20 cellular contexts compared by ENCODE assay signal in the genomic region with DNA sequence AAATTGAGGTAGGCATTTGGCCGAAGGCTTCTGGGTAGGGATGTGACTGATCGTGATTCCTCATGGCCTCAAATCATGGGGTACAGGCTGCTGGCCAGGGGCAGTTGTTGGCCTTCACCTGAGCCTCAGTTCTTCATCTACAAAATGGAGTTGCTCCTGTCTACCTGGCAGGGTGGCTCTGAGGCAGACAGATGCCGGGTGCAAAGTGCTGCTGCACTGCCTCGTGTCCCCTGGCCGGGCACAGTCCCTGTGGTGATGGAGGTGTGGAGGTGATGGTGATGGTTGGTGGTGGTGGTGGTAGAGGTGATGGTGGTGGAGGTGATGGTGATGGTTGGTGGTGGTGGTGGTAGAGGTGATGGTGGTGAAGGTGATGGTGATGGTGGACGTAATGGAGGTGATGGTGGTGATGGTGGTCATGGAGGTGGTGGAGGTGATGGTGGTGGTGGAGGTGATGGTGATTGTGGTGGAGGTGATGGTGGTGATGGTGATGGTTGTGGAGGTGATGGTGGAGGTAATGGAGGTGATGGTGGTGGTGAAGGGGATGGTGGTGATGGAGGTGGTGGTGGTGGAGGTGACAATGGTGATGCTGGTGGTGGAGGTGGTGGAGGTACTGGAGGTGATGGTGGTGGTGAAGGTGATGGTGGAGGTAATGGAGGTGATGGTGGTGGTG. TPM values are rescaled to one million over a fixed set of nuclear protein-coding genes. Genes with fewer than 3 reads are reported as not detected.
DNase-seq lines count a peak whose midpoint lies in the region; ATAC-seq, FAIRE-seq and TF ChIP-seq lines count a peak whose summit lies in the region.
"Had no signal": no experiment of that assay in that cellular context is flagged by ENCODE, and none has a peak within 500 bp of the region (broad histone marks: within the 10 kb centered on the region; RNA-seq: fewer than 3 reads in every experiment).

No MANE protein-coding gene starts in this region.

- no peak for TF ChIP-seq EP300 in HepG2 (IDR thresholded peaks at IDR 0.05; ENCODE audit: low read depth in 2 of 2, low read length in 2 of 2)
- TF ChIP-seq EP300 in HepG2 (CRISPR knock-in tag; IDR thresholded peaks at IDR 0.05; ENCODE audit: borderline replicate concordance), result no peak

- H3K9me3 ChIP-seq in HepG2 (ENCODE audit: low read length) (no peaks in the 10 kb centered on the region), right lobe of liver (no peaks in the 10 kb centered on the region), GM23248 (ENCODE audit: low read depth) (no peaks in the 10 kb centered on the region)
- H3K9me3 ChIP-seq: thyroid gland had no signal

- no peak overlapping the region for H3K9ac ChIP-seq in HepG2 (ENCODE audit: insufficient read depth, low read depth, low read length)
- no peak overlapping the region for H3K9ac ChIP-seq in GM23248

- H3K27me3 ChIP-seq in HepG2 (ENCODE audit: control insufficient read depth in 1 of 2, insufficient read depth in 2 of 2, low read length in 2 of 2) (no peaks in the 10 kb centered on the region), right lobe of liver (no peaks in the 10 kb centered on the region), GM23248 (replicated peaks; ENCODE audit: insufficient read depth) (no peaks in the 10 kb centered on the region)
- H3K27me3 ChIP-seq: cardiac muscle cell, dorsolateral prefrontal cortex, thyroid gland had no signal

- peaks cover 27 to 51% of the 10 kb centered on the region in 2 experiments for H3K36me3 ChIP-seq in HepG2 (replicated peaks in 1 of 2; ENCODE audit: control insufficient read depth in 1 of 2, insufficient read depth in 2 of 2, low read length in 2 of 2)
- peaks cover 0 to 62% (median 28%) of the 10 kb centered on the region in 4 donors for H3K36me3 ChIP-seq in right lobe of liver
- peaks cover 34% of the 10 kb centered on the region for H3K36me3 ChIP-seq in GM23248 (ENCODE audit: low read depth)
- H3K36me3 ChIP-seq: cardiac muscle cell had no signal

- H3K79me2 ChIP-seq in HepG2 (ENCODE audit: insufficient read depth, low read length) (no peaks in the 10 kb centered on the region), GM23248 (ENCODE audit: insufficient read depth) (peaks cover 13% of the 10 kb centered on the region; the same call in 1 of the 2 replicates)

- BruUV-seq in HepG2 (replicated peaks; lab: Mats Ljungman, UMichigan), result no TSS peak

- H3K27ac Mint-ChIP-seq in activated naive CD8-positive, alpha-beta T cell treated with anti-CD3 and anti-CD28 coated beads for 36 hours, result peak overlapping the region; percentile 11
- H3K27ac Mint-ChIP-seq in naive thymus-derived CD8-positive, alpha-beta T cell, result peak overlapping the region in 8 of 10 donors; percentile 28 to 91 (median 50)

- peaks cover 50% of the 10 kb centered on the region for H3K36me3 Mint-ChIP-seq in activated naive CD8-positive, alpha-beta T cell treated with anti-CD3 and anti-CD28 coated beads for 36 hours
- H3K36me3 Mint-ChIP-seq in naive thymus-derived CD8-positive, alpha-beta T cell, result peaks cover 7 to 70% (median 33%) of the 10 kb centered on the region in 3 donors

- POLR2A ChIA-PET in HepG2 (lab: Yijun Ruan, JAX), result no interaction called here
- POLR2A ChIA-PET in naive thymus-derived CD8-positive, alpha-beta T cell (lab: Charles Lee), result no interaction called here

- TF ChIP-seq CTCF in HepG2 (CRISPR knock-in tag; IDR thresholded peaks at IDR 0.05) (no peak), right lobe of liver (IDR thresholded peaks at IDR 0.05) (no peak)

- CTCF ChIA-PET in HepG2 (lab: Yijun Ruan, JAX; ENCODE audit: low intra/inter-chr PET ratio, low total read pairs), result no interaction called here

- TF ChIP-seq POLR2A in HepG2 (IDR thresholded peaks at IDR 0.05; ENCODE audit: insufficient read depth in 1 of 2, low read depth in 2 of 2, low read length in 2 of 2), result no peak
- no peak for TF ChIP-seq POLR2A in right lobe of liver (IDR thresholded peaks at IDR 0.05)

- peaks cover 3% of the 10 kb centered on the region for H3K4me1 Mint-ChIP-seq in activated naive CD8-positive, alpha-beta T cell treated with anti-CD3 and anti-CD28 coated beads for 36 hours
- peaks cover 0 to 10% (median 9%) of the 10 kb centered on the region in 4 donors for H3K4me1 Mint-ChIP-seq in naive thymus-derived CD8-positive, alpha-beta T cell

- intact Hi-C loops in HepG2 (cut with micrococcal nuclease; ENCODE audit: unreplicated experiment), result no loop called here
- intact Hi-C loops in right lobe of liver (cut with DNase I), result no loop called here

- H3F3A ChIP-seq in GM23248 (ENCODE audit: insufficient read depth), result 0 out of 2 replicates have a peak, but pooled peaks cover 5% of the 10 kb centered on the region

- no peak for FAIRE-seq in HepG2 (lab: Jason Lieb, UNC)
- FAIRE-seq: islet of Langerhans, TTC549 had no signal

- TF ChIP-seq RAD21 in HepG2 (CRISPR knock-in tag; IDR thresholded peaks at IDR 0.05), result no peak

- H3K9me2 ChIP-seq in GM23248 (ENCODE audit: insufficient read depth), result no peaks in the 10 kb centered on the region

- 94% methylated on average over 6 of the region's 6 CpGs for WGBS in HepG2 (ENCODE audit: low lambda C conversion rate)
- 98% methylated on average over 6 of the region's 6 CpGs for WGBS in right lobe of liver (ENCODE audit: insufficient coverage, low coverage, low lambda C conversion rate, missing lambda C conversion rate)
- WGBS in GM23248 (ENCODE audit: low coverage in 1 of 2, low lambda C conversion rate in 2 of 2, missing lambda C conversion rate in 2 of 2), 2 experiments, result 97% methylated on average over 5 to 6 of the region's 6 CpGs

- H3K4me3 ChIP-seq in HepG2 (replicated peaks in 1 of 3; ENCODE audit: insufficient read depth in 1 of 3, low read depth in 2 of 3, low read length in 3 of 3), result no peak overlapping the region
- H3K4me3 ChIP-seq in right lobe of liver, result no peak overlapping the region
- no peak overlapping the region for H3K4me3 ChIP-seq in GM23248
- H3K4me3 ChIP-seq: cardiac muscle cell, dorsolateral prefrontal cortex, thyroid gland had no signal

- H3K4me1 ChIP-seq in HepG2 (ENCODE audit: insufficient read depth, low read length), result no peaks in the 10 kb centered on the region
- H3K4me1 ChIP-seq in right lobe of liver, result no peaks in the 10 kb centered on the region
- H3K4me1 ChIP-seq in GM23248 (ENCODE audit: insufficient read depth), result no peaks in the 10 kb centered on the region
- H3K4me1 ChIP-seq: thyroid gland had no signal

- no peak overlapping the region for H3K4me2 ChIP-seq in HepG2 (ENCODE audit: low read depth, low read length)
- no peak overlapping the region for H3K4me2 ChIP-seq in GM23248 (ENCODE audit: unreplicated experiment)

- in situ Hi-C loops in HepG2 (cut with HindIII; ENCODE audit: extremely low pct_ligation_motif_present, low pct_unique_long_range_greater_than_20kb) (no loop called here), GM23248 (cut with MboI) (no loop called here)

- peaks cover 3% of the 10 kb centered on the region for H3K27me3 Mint-ChIP-seq in activated naive CD8-positive, alpha-beta T cell treated with anti-CD3 and anti-CD28 coated beads for 36 hours
- no peaks in the 10 kb centered on the region for H3K27me3 Mint-ChIP-seq in naive thymus-derived CD8-positive, alpha-beta T cell
- H3K27me3 Mint-ChIP-seq: CD4-positive, CD25-positive, alpha-beta regulatory T cell had no signal

- H2AFZ ChIP-seq in HepG2 (ENCODE audit: low read length) (no peak overlapping the region), GM23248 (no peak overlapping the region)

- H3K9me3 Mint-ChIP-seq in activated naive CD8-positive, alpha-beta T cell treated with anti-CD3 and anti-CD28 coated beads for 36 hours, result peaks cover 3% of the 10 kb centered on the region
- peaks cover 0 to 5% (median 0%) of the 10 kb centered on the region in 9 donors for H3K9me3 Mint-ChIP-seq in naive thymus-derived CD8-positive, alpha-beta T cell

- peak overlapping the region; percentile 57 for H3K4me3 Mint-ChIP-seq in activated naive CD8-positive, alpha-beta T cell treated with anti-CD3 and anti-CD28 coated beads for 36 hours
- peak overlapping the region in 1 of 10 donors; percentile 22 for H3K4me3 Mint-ChIP-seq in naive thymus-derived CD8-positive, alpha-beta T cell
- H3K4me3 Mint-ChIP-seq: CD4-positive, CD25-positive, alpha-beta regulatory T cell had no signal

- H3K27ac ChIP-seq in HepG2 (ENCODE audit: extremely low read length, insufficient read depth, low read length) (no peak overlapping the region), right lobe of liver (no peak overlapping the region), GM23248 (no peak overlapping the region)
- H3K27ac ChIP-seq: cardiac muscle cell, dorsolateral prefrontal cortex, thyroid gland had no signal

- H4K20me1 ChIP-seq in HepG2 (ENCODE audit: insufficient read depth, low read length), result no peaks in the 10 kb centered on the region
- no peaks in the 10 kb centered on the region for H4K20me1 ChIP-seq in GM23248 (ENCODE audit: insufficient read depth)

- ATAC-seq in HepG2 (no peak), right lobe of liver (no peak), HG03460 (IDR thresholded peaks at IDR 0.05; ENCODE audit: unreplicated experiment) (no peak), HG03565 (IDR thresholded peaks at IDR 0.05; ENCODE audit: unreplicated experiment) (no peak)
- no peak for ATAC-seq in naive thymus-derived CD8-positive, alpha-beta T cell

- DNase-seq in HepG2 (ENCODE audit: low spot score) (no peak), right lobe of liver (no peak), GM23248 (no peak)
- DNase-seq in activated naive CD8-positive, alpha-beta T cell treated with anti-CD3 and anti-CD28 coated beads for 36 hours, result no peak
- DNase-seq in naive thymus-derived CD8-positive, alpha-beta T cell, result no peak
- DNase-seq: activated CD4-positive, alpha-beta T cell treated with anti-CD3 and anti-CD28 coated beads for 4 hours; amygdala; CD4-positive, CD25-positive, alpha-beta regulatory T cell; dorsolateral prefrontal cortex; foreskin fibroblast; hippocampal formation; NCI-H1694 treated with DMSO at 0.1 percent for 48 hours; NCI-H748 treated with DMSO at 0.1 percent for 48 hours; right cardiac atrium; thyroid gland had no signal

RNA-seq across cellular contexts. Expression of gene RNF213, which starts 52.6 kb away (rescaled TPM):
- total RNA-seq in HepG2 (2016; rRNA removed; fragmentation: Illumina TruSeq; extraction: Trizol) (38.7 and 42.8 TPM in 2 replicates), right lobe of liver (10 to 100 TPM; 59.1 to 87.7 (median 73.0) TPM)
- 8.0 and 9.3 TPM in 2 replicates for total RNA-seq in HepG2 (2016; cell fraction: cytosol; rRNA removed; fragmentation: Illumina TruSeq; extraction: Trizol; ENCODE audit: low read depth)
- 36.5 and 38.8 TPM in 2 replicates for total RNA-seq in HepG2 (2016; cell fraction: insoluble cytoplasmic fraction; rRNA removed; fragmentation: Illumina TruSeq; extraction: Trizol)
- total RNA-seq in HepG2 (2016; cell fraction: membrane; rRNA removed; fragmentation: Illumina TruSeq; extraction: Trizol), result 12.8 and 13.4 TPM in 2 replicates
- total RNA-seq in HepG2 (2016; cell fraction: nucleus; rRNA removed; fragmentation: Illumina TruSeq; extraction: Trizol), result 57.4 and 57.5 TPM in 2 replicates
- polyA plus RNA-seq in HepG2 (2011; rRNA removed) (38.6 and 44.0 TPM in 2 replicates), GM23248 (2016; fragmentation: Nextera tagmentation; extraction: Ambion mirVana) (16.7 and 18.8 TPM in 2 replicates)
- polyA plus RNA-seq in HepG2 (2011; cell fraction: cytosol; rRNA removed), result 16.4 and 18.9 TPM in 2 replicates
- 134 and 171 TPM in 2 replicates for polyA plus RNA-seq in HepG2 (2011; cell fraction: nucleus; rRNA removed)
- 28.2 and 46.6 TPM in 2 replicates for polyA plus RNA-seq in HepG2 (2012)
- polyA plus RNA-seq in HepG2 (2016; cell fraction: cytosol; fragmentation: Illumina TruSeq; extraction: Trizol; ENCODE audit: low read depth), result 1.4 and 2.0 TPM in 2 replicates
- 23.5 and 27.4 TPM in 2 replicates for polyA plus RNA-seq in HepG2 (2016; cell fraction: insoluble cytoplasmic fraction; fragmentation: Illumina TruSeq; extraction: Trizol; ENCODE audit: low read depth)
- polyA plus RNA-seq in HepG2 (2016; cell fraction: membrane; fragmentation: Illumina TruSeq; extraction: Trizol; ENCODE audit: low read depth), result 3.4 and 3.7 TPM in 2 replicates
- polyA plus RNA-seq in HepG2 (2016; cell fraction: nucleus; fragmentation: Illumina TruSeq; extraction: Trizol; ENCODE audit: insufficient read depth, low read depth), result 77.8 and 79.2 TPM in 2 replicates
- polyA minus RNA-seq in HepG2 (2011; rRNA and poly(A)+ RNA removed; ENCODE audit: low replicate concordance), result 133 and 148 TPM in 2 replicates
- 36.1 and 37.6 TPM in 2 replicates for polyA minus RNA-seq in HepG2 (2011; cell fraction: cytosol; rRNA and poly(A)+ RNA removed)
- polyA minus RNA-seq in HepG2 (2011; cell fraction: nucleus; rRNA and poly(A)+ RNA removed), result 108 and 132 TPM in 2 replicates
- total RNA-seq in activated naive CD8-positive, alpha-beta T cell treated with anti-CD3 and anti-CD28 coated beads for 36 hours, result 100 to 1,000 TPM; 109 TPM
- 100 to 1,000 TPM; 323 to 328 TPM for total RNA-seq in naive thymus-derived CD8-positive, alpha-beta T cell
- polyA plus RNA-seq in naive thymus-derived CD8-positive, alpha-beta T cell, result 10 to 100 TPM; 27.1 to 52.2 (median 39.1) TPM
- 45.0 and 62.3 TPM in 2 replicates for total RNA-seq in GM23248 (2014; rRNA removed; shearing (Covaris generic))
